15 cellular contexts compared by ENCODE assay signal in the genomic region with DNA sequence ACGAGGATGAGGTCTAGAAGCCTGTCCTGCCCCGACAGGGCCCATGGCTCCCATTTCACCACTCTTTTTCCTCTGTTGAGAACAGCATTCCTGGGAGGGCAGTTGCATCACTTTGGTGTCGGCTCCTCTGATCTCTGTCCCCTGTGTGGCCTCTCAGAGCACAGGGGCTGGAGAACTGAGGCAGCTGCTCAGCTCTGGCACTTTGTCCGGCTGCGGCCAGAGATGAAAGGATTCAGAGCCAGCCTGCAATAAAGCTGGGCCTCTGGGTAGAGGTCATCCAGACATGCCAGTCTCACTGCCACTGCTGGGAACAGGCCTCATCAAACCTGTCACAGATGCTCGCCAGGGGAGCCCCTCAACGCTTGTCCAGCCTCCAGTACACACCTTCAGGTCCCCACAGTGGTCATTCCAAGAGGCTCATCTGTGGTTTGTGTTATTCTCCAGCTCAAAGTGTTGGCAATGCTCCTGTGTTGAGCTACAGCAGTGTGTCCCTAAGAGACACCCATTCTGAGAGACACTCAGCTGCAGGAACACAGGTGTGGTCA. TPM values are rescaled to one million over a fixed set of nuclear protein-coding genes. Genes with fewer than 3 reads are reported as not detected.
DNase-seq lines count a peak whose midpoint lies in the region; ATAC-seq and TF ChIP-seq lines count a peak whose summit lies in the region.
"Had no signal": no experiment of that assay in that cellular context is flagged by ENCODE, and none has a peak within 500 bp of the region (broad histone marks: within the 10 kb centered on the region; RNA-seq: fewer than 3 reads in every experiment).

No MANE protein-coding gene starts in this region.

- ATAC-seq in WTC11 (no peak), GM19463 (IDR thresholded peaks at IDR 0.05; ENCODE audit: unreplicated experiment) (no peak)
- ATAC-seq: stimulated activated naive CD8-positive, alpha-beta T cell treated with anti-CD3 and anti-CD28 coated beads, Interleukin-15, amount 100 ng/mL, for 72 hours had no signal

- H3K27me3 Mint-ChIP-seq in WTC11 (ENCODE audit: low read depth) = peaks cover 3% of the 10 kb centered on the region; the same call in 1 of the 2 replicates
- H3K27me3 Mint-ChIP-seq: stimulated activated naive CD8-positive, alpha-beta T cell treated with anti-CD3 and anti-CD28 coated beads, Interleukin-15, amount 100 ng/mL, for 72 hours had no signal

- dilution Hi-C loops in mammary epithelial cell (cut with HindIII; ENCODE audit: low sequenced_read_pairs) = no loop called here

- no peak overlapping the region for H2AFZ ChIP-seq in hepatocyte
- H2AFZ ChIP-seq in MM.1S (ENCODE audit: low read length) = no peak overlapping the region
- no peak overlapping the region for H2AFZ ChIP-seq in mammary epithelial cell (ENCODE audit: low read depth, low read length)

- peak overlapping the region; percentile 16 for H3K4me2 ChIP-seq in hepatocyte
- no peak overlapping the region for H3K4me2 ChIP-seq in MM.1S (ENCODE audit: low read depth, low read length)
- no peak overlapping the region for H3K4me2 ChIP-seq in mammary epithelial cell (ENCODE audit: insufficient read depth, low read depth, low read length)

- H3K36me3 ChIP-seq in hepatocyte (replicated peaks; ENCODE audit: insufficient read depth, low read depth) (no peaks in the 10 kb centered on the region), MM.1S (replicated peaks; ENCODE audit: insufficient read depth, low read length) (no peaks in the 10 kb centered on the region), mammary epithelial cell (ENCODE audit: insufficient read depth, low read length) (no peaks in the 10 kb centered on the region)
- H3K36me3 ChIP-seq: SJSA1, vagina had no signal

- H3K9me3 Mint-ChIP-seq in WTC11 = no peaks in the 10 kb centered on the region
- H3K9me3 Mint-ChIP-seq: stimulated activated naive CD8-positive, alpha-beta T cell treated with anti-CD3 and anti-CD28 coated beads, Interleukin-15, amount 100 ng/mL, for 72 hours had no signal

- POLR2A ChIA-PET in WTC11 (lab: Charles Lee) = no interaction called here

- no TSS peak for BruUV-seq in mammary epithelial cell (replicated peaks; lab: Mats Ljungman, UMichigan)

- H3K4me3 Mint-ChIP-seq in WTC11 = no peak overlapping the region
- H3K4me3 Mint-ChIP-seq: stimulated activated naive CD8-positive, alpha-beta T cell treated with anti-CD3 and anti-CD28 coated beads, Interleukin-15, amount 100 ng/mL, for 72 hours had no signal

- H3K79me2 ChIP-seq in hepatocyte (no peaks in the 10 kb centered on the region), MM.1S (ENCODE audit: low read length) (no peaks in the 10 kb centered on the region), mammary epithelial cell (ENCODE audit: insufficient read depth, low read length) (no peaks in the 10 kb centered on the region)

- 35% methylated on average over 7 of the region's 7 CpGs for WGBS in hepatocyte (ENCODE audit: low lambda C conversion rate, missing lambda C conversion rate)
- 72% methylated on average over 7 of the region's 7 CpGs for WGBS in mammary epithelial cell (ENCODE audit: low coverage, missing lambda C conversion rate)

- no peak overlapping the region for H3K27ac Mint-ChIP-seq in WTC11
- H3K27ac Mint-ChIP-seq: stimulated activated naive CD8-positive, alpha-beta T cell treated with anti-CD3 and anti-CD28 coated beads, Interleukin-15, amount 100 ng/mL, for 72 hours had no signal

- H3K36me3 Mint-ChIP-seq in WTC11 = no peaks in the 10 kb centered on the region

- H3K9me2 ChIP-seq in hepatocyte (replicated peaks; ENCODE audit: insufficient read depth) (no peaks in the 10 kb centered on the region), MM.1S (replicated peaks; ENCODE audit: insufficient read depth, low read length) (no peaks in the 10 kb centered on the region)

- peaks cover 10% of the 10 kb centered on the region for H3K4me1 Mint-ChIP-seq in WTC11
- H3K4me1 Mint-ChIP-seq: stimulated activated naive CD8-positive, alpha-beta T cell treated with anti-CD3 and anti-CD28 coated beads, Interleukin-15, amount 100 ng/mL, for 72 hours had no signal

- H3K4me3 ChIP-seq in hepatocyte = no peak overlapping the region
- no peak overlapping the region for H3K4me3 ChIP-seq in MM.1S (ENCODE audit: low read length)
- no peak overlapping the region for H3K4me3 ChIP-seq in mammary epithelial cell (replicated peaks in 1 of 3; ENCODE audit: insufficient read depth in 1 of 3, low read depth in 2 of 3, low read length in 3 of 3)
- H3K4me3 ChIP-seq: SJSA1, vagina had no signal

- TF ChIP-seq CTCF in WTC11 (IDR thresholded peaks at IDR 0.05) (no peak), hepatocyte (IDR thresholded peaks at IDR 0.05; ENCODE audit: poor library complexity) (no peak), MM.1S (IDR thresholded peaks at IDR 0.05; ENCODE audit: low read length) (no peak), mammary epithelial cell (conservative IDR thresholded peaks at IDR 0.05 in 1 of 2, IDR thresholded peaks at IDR 0.05 in 1 of 2; ENCODE audit: extremely low read depth in 1 of 2, insufficient read depth in 1 of 2, low read depth in 1 of 2, low read length in 2 of 2) (no peak)

- H4K20me1 ChIP-seq in hepatocyte (ENCODE audit: insufficient read depth, poor library complexity, severe bottlenecking) = no peaks in the 10 kb centered on the region
- no peaks in the 10 kb centered on the region for H4K20me1 ChIP-seq in MM.1S (ENCODE audit: insufficient read depth, low read length)
- no peaks in the 10 kb centered on the region for H4K20me1 ChIP-seq in mammary epithelial cell (ENCODE audit: insufficient read depth, low read length)

- H3K4me1 ChIP-seq in hepatocyte (ENCODE audit: insufficient read depth) = peaks cover 48% of the 10 kb centered on the region
- H3K4me1 ChIP-seq in MM.1S (ENCODE audit: low read length) = no peaks in the 10 kb centered on the region
- no peaks in the 10 kb centered on the region for H3K4me1 ChIP-seq in mammary epithelial cell (ENCODE audit: insufficient read depth, low read length)
- H3K4me1 ChIP-seq: SJSA1 had no signal

- H3K27me3 ChIP-seq in hepatocyte (no peaks in the 10 kb centered on the region), MM.1S (replicated peaks; ENCODE audit: insufficient read depth, low read length) (no peaks in the 10 kb centered on the region), mammary epithelial cell (ENCODE audit: insufficient read depth, low read length) (no peaks in the 10 kb centered on the region)
- H3K27me3 ChIP-seq: SJSA1, vagina had no signal

- H3K27ac ChIP-seq in hepatocyte = peak overlapping the region; percentile 73
- H3K27ac ChIP-seq in MM.1S (ENCODE audit: low read length) = no peak overlapping the region
- no peak overlapping the region for H3K27ac ChIP-seq in mammary epithelial cell (ENCODE audit: insufficient read depth, low read depth, low read length)
- H3K27ac ChIP-seq: SJSA1, vagina had no signal

- in situ Hi-C loops in mammary epithelial cell (cut with MboI; ENCODE audit: low sequenced_read_pairs in 2 of 2) = no loop called here

- DNase-seq in AG08395 (ENCODE audit: low spot score) (peak; percentile 42), WTC11 (ENCODE audit: low spot score) (no peak), hepatocyte (ENCODE audit: low spot score) (peak; percentile 80), myocyte (ENCODE audit: low read depth) (peak; percentile 88), MM.1S (no peak), NCI-H1436 treated with DMSO at 0.1 percent for 48 hours (lab: John Stamatoyannopoulos, UW) (no peak), mammary epithelial cell (no peak)
- DNase-seq: activated CD4-positive, CD25-positive, alpha-beta regulatory T cell treated with anti-CD3 and anti-CD28 coated beads, Interleukin-2, amount 50 U/mL, for 72 hours; NCI-H2081; stimulated activated CD4-positive, alpha-beta T cell treated with anti-CD3 and anti-CD28 coated beads, Interleukin-1b, Interleukin-23, amount 100 ng/mL, for 48 hours; stimulated activated naive CD8-positive, alpha-beta T cell treated with anti-CD3 and anti-CD28 coated beads, Interleukin-15, amount 100 ng/mL, for 72 hours; T1000 had no signal

- CTCF ChIA-PET in WTC11 (lab: Charles Lee) (no interaction called here), mammary epithelial cell (lab: Charles Lee; ENCODE audit: low non-redundant PET) (interaction anchor here (0.7 kb wide), 1 partner anchor 36 kb away, joined by 3 read pairs; no protein-coding TSS in a partner anchor)

- H3F3A ChIP-seq in MM.1S (ENCODE audit: insufficient read depth, low read length) = no peaks in the 10 kb centered on the region

- H3K9ac ChIP-seq in MM.1S (ENCODE audit: low read length) (no peak overlapping the region), mammary epithelial cell (ENCODE audit: insufficient read depth, low read length) (no peak overlapping the region)

- H3K9me3 ChIP-seq in hepatocyte (ENCODE audit: low read depth) (no peaks in the 10 kb centered on the region), MM.1S (replicated peaks; ENCODE audit: insufficient read depth, low read length) (no peaks in the 10 kb centered on the region), mammary epithelial cell (replicated peaks; ENCODE audit: insufficient read depth, low read length) (no peaks in the 10 kb centered on the region)
- H3K9me3 ChIP-seq: SJSA1, vagina had no signal

- intact Hi-C loops in mammary epithelial cell (cut with micrococcal nuclease) = no loop called here

TF ChIP-seq in WTC11, 78 proteins besides CTCF, POLR2A, EP300 and RAD21:
- TF ChIP-seq GABPB1 (CRISPR knock-in tag; IDR thresholded peaks at IDR 0.05) (peak; percentile 99), ZNF232 (CRISPR knock-in tag; IDR thresholded peaks at IDR 0.05) (no peak)

RNA-seq across cellular contexts. Expression of a gene that starts 13.1 kb away (rescaled TPM):
- total RNA-seq in WTC11 (2021) = 21.3 to 25.9 TPM (median 22.4 TPM) in 3 replicates
- 52.8 and 59.6 TPM in 2 replicates for total RNA-seq in hepatocyte
- polyA plus RNA-seq in hepatocyte = 30.7 and 34.5 TPM in 2 replicates
- 27.2 and 41.1 TPM in 2 replicates for total RNA-seq in myocyte
- polyA plus RNA-seq in myocyte (2012) = 6.8 TPM
- total RNA-seq in mammary epithelial cell = 10 to 100 TPM; 38.6 to 44.0 TPM
- 5.8 TPM for polyA plus RNA-seq in mammary epithelial cell
- 15.2 TPM for polyA minus RNA-seq in mammary epithelial cell

Comparison
In these comparisons a context has a peak if more than half of its experiments do, and no peak if none do; other contexts are left out.
1. DNase-seq: peak in AG08395 (single experiment), hepatocyte (single experiment) and myocyte (single experiment); none in WTC11 (single experiment), MM.1S (single experiment), NCI-H1436 treated with DMSO at 0.1 percent for 48 hours (single experiment) and mammary epithelial cell (single experiment).